Comparison of ENCODE assay signal across 1 cellular context in genomic region chr3:129120254-129121004, GRCh38.
TF ChIP-seq lines count a peak whose summit lies in the region.

No MANE protein-coding gene starts in this region.

TF ChIP-seq in K562, 482 proteins besides CTCF, POLR2A, EP300 and RAD21 (continued from another document and continues in another):
- TF ChIP-seq, protein P1, sequence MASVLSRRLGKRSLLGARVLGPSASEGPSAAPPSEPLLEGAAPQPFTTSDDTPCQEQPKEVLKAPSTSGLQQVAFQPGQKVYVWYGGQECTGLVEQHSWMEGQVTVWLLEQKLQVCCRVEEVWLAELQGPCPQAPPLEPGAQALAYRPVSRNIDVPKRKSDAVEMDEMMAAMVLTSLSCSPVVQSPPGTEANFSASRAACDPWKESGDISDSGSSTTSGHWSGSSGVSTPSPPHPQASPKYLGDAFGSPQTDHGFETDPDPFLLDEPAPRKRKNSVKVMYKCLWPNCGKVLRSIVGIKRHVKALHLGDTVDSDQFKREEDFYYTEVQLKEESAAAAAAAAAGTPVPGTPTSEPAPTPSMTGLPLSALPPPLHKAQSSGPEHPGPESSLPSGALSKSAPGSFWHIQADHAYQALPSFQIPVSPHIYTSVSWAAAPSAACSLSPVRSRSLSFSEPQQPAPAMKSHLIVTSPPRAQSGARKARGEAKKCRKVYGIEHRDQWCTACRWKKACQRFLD (CRISPR knock-in tag; IDR thresholded peaks at IDR 0.05), result 0 out of 2 replicates have a peak, but pooled peaks have one; percentile 23
- TF ChIP-seq ZNF318 (IDR thresholded peaks at IDR 0.05; ENCODE audit: borderline replicate concordance in 1 of 2, low read depth in 1 of 2) (no peak), ZKSCAN1 (IDR thresholded peaks at IDR 0.05; ENCODE audit: low read depth, low read length) (no peak), CTCFL (IDR thresholded peaks at IDR 0.05; ENCODE audit: borderline replicate concordance, insufficient read depth, low read depth, low read length, poor library complexity, severe bottlenecking) (no peak), PREB (CRISPR knock-in tag; IDR thresholded peaks at IDR 0.05) (no peak), BRF1 (IDR thresholded peaks at IDR 0.05; ENCODE audit: borderline replicate concordance, extremely low read depth, insufficient read length) (no peak), ZNF134 (CRISPR knock-in tag; conservative IDR thresholded peaks at IDR 0.05) (no peak), FOXJ2 (tag; IDR thresholded peaks at IDR 0.05) (no peak), GTF2A2 (tag; IDR thresholded peaks at IDR 0.05) (no peak), LEF1 (IDR thresholded peaks at IDR 0.05) (no peak), SIN3B (IDR thresholded peaks at IDR 0.05; ENCODE audit: low read depth) (no peak), PHF20 (IDR thresholded peaks at IDR 0.05; ENCODE audit: partially characterized antibody) (no peak), MXI1 (IDR thresholded peaks at IDR 0.05; ENCODE audit: low read depth, low read length) (no peak), UBTF (IDR thresholded peaks at IDR 0.05; ENCODE audit: borderline replicate concordance in 1 of 2, low read depth in 2 of 2, low read length in 2 of 2) (0 out of 4 replicates have a peak, but pooled peaks of 1 of the 2 experiments have one; percentile 27), SIN3A (IDR thresholded peaks at IDR 0.05; ENCODE audit: borderline replicate concordance in 2 of 2, control insufficient read depth in 1 of 2, low read depth in 2 of 2, low read length in 2 of 2) (no peak)
- TF ChIP-seq, protein P2, sequence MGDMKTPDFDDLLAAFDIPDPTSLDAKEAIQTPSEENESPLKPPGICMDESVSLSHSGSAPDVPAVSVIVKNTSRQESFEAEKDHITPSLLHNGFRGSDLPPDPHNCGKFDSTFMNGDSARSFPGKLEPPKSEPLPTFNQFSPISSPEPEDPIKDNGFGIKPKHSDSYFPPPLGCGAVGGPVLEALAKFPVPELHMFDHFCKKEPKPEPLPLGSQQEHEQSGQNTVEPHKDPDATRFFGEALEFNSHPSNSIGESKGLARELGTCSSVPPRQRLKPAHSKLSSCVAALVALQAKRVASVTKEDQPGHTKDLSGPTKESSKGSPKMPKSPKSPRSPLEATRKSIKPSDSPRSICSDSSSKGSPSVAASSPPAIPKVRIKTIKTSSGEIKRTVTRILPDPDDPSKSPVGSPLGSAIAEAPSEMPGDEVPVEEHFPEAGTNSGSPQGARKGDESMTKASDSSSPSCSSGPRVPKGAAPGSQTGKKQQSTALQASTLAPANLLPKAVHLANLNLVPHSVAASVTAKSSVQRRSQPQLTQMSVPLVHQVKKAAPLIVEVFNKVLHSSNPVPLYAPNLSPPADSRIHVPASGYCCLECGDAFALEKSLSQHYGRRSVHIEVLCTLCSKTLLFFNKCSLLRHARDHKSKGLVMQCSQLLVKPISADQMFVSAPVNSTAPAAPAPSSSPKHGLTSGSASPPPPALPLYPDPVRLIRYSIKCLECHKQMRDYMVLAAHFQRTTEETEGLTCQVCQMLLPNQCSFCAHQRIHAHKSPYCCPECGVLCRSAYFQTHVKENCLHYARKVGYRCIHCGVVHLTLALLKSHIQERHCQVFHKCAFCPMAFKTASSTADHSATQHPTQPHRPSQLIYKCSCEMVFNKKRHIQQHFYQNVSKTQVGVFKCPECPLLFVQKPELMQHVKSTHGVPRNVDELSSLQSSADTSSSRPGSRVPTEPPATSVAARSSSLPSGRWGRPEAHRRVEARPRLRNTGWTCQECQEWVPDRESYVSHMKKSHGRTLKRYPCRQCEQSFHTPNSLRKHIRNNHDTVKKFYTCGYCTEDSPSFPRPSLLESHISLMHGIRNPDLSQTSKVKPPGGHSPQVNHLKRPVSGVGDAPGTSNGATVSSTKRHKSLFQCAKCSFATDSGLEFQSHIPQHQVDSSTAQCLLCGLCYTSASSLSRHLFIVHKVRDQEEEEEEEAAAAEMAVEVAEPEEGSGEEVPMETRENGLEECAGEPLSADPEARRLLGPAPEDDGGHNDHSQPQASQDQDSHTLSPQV (IDR thresholded peaks at IDR 0.05), result no peak
- TF ChIP-seq, protein P3, sequence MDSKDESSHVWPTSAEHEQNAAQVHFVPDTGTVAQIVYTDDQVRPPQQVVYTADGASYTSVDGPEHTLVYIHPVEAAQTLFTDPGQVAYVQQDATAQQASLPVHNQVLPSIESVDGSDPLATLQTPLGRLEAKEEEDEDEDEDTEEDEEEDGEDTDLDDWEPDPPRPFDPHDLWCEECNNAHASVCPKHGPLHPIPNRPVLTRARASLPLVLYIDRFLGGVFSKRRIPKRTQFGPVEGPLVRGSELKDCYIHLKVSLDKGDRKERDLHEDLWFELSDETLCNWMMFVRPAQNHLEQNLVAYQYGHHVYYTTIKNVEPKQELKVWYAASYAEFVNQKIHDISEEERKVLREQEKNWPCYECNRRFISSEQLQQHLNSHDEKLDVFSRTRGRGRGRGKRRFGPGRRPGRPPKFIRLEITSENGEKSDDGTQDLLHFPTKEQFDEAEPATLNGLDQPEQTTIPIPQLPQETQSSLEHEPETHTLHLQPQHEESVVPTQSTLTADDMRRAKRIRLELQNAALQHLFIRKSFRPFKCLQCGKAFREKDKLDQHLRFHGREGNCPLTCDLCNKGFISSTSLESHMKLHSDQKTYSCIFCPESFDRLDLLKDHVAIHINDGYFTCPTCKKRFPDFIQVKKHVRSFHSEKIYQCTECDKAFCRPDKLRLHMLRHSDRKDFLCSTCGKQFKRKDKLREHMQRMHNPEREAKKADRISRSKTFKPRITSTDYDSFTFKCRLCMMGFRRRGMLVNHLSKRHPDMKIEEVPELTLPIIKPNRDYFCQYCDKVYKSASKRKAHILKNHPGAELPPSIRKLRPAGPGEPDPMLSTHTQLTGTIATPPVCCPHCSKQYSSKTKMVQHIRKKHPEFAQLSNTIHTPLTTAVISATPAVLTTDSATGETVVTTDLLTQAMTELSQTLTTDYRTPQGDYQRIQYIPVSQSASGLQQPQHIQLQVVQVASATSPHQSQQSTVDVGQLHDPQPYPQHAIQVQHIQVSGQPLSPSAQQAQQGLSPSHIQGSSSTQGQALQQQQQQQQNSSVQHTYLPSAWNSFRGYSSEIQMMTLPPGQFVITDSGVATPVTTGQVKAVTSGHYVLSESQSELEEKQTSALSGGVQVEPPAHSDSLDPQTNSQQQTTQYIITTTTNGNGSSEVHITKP (IDR thresholded peaks at IDR 0.05; ENCODE audit: partially characterized antibody), result peak; percentile 29
